ENCODE assay signal across 1 cellular context in genomic region chr1:93078935-93079654, GRCh38.
A peak's percentile ranks its signal among the peaks of the same experiment; 100 is the strongest.
TF ChIP-seq lines count a peak whose summit lies in the region.

Gene MTF2, plus strand, starts transcription at chr1:93079283. Its CDS starts 244 bp downstream, at chr1:93079527.

TF ChIP-seq in HepG2, 621 proteins besides CTCF, POLR2A, EP300 and RAD21 (continued from another document and continues in another):
- peak; percentile 87 for TF ChIP-seq SIN3B (IDR thresholded peaks at IDR 0.05; ENCODE audit: low read length)
- TF ChIP-seq ZNF121 (CRISPR knock-in tag; IDR thresholded peaks at IDR 0.05), result peak; percentile 80; the same call in 1 of the 2 replicates
- TF ChIP-seq SIN3A (IDR thresholded peaks at IDR 0.05; ENCODE audit: borderline replicate concordance, low read depth, low read length), result peak; percentile 79
- TF ChIP-seq FOXO4 (CRISPR knock-in tag; conservative IDR thresholded peaks at IDR 0.05), result peak; percentile 100
- TF ChIP-seq NCOR1 (IDR thresholded peaks at IDR 0.05; ENCODE audit: borderline replicate concordance, low read length), result peak; percentile 31; the same call in 1 of the 2 replicates
- peak; percentile 93 for TF ChIP-seq AKAP8 (CRISPR knock-in tag; IDR thresholded peaks at IDR 0.05)
- no peak for TF ChIP-seq MBD4 (IDR thresholded peaks at IDR 0.05; ENCODE audit: borderline replicate concordance, low read length)
- peak; percentile 97 for TF ChIP-seq ARHGAP35 (CRISPR knock-in tag; IDR thresholded peaks at IDR 0.05; ENCODE audit: borderline replicate concordance)
- TF ChIP-seq ZNF383 (CRISPR knock-in tag; IDR thresholded peaks at IDR 0.05; ENCODE audit: borderline replicate concordance), result no peak
- peak; percentile 96 for TF ChIP-seq MEIS2 (CRISPR knock-in tag; IDR thresholded peaks at IDR 0.05)
- TF ChIP-seq, protein P1, sequence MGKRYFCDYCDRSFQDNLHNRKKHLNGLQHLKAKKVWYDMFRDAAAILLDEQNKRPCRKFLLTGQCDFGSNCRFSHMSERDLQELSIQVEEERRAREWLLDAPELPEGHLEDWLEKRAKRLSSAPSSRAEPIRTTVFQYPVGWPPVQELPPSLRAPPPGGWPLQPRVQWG (CRISPR knock-in tag; IDR thresholded peaks at IDR 0.05; ENCODE audit: borderline replicate concordance, low read depth), result no peak
- peak; percentile 97 for TF ChIP-seq ZNF780A (CRISPR knock-in tag; IDR thresholded peaks at IDR 0.05)
- peak; percentile 99 for TF ChIP-seq MIER3 (CRISPR knock-in tag; IDR thresholded peaks at IDR 0.05; ENCODE audit: borderline replicate concordance)
- TF ChIP-seq ASH2L (IDR thresholded peaks at IDR 0.05; ENCODE audit: insufficient read length, low read depth, low read length), result peak; percentile 99
- TF ChIP-seq, protein P2, sequence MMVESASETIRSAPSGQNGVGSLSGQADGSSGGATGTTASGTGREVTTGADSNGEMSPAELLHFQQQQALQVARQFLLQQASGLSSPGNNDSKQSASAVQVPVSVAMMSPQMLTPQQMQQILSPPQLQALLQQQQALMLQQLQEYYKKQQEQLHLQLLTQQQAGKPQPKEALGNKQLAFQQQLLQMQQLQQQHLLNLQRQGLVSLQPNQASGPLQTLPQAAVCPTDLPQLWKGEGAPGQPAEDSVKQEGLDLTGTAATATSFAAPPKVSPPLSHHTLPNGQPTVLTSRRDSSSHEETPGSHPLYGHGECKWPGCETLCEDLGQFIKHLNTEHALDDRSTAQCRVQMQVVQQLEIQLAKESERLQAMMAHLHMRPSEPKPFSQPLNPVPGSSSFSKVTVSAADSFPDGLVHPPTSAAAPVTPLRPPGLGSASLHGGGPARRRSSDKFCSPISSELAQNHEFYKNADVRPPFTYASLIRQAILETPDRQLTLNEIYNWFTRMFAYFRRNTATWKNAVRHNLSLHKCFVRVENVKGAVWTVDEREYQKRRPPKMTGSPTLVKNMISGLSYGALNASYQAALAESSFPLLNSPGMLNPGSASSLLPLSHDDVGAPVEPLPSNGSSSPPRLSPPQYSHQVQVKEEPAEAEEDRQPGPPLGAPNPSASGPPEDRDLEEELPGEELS (CRISPR knock-in tag; IDR thresholded peaks at IDR 0.05), result peak; percentile 96
- peak; percentile 94 for TF ChIP-seq TFDP2 (CRISPR knock-in tag; IDR thresholded peaks at IDR 0.05)
- peak; percentile 99 for TF ChIP-seq KAT7 (CRISPR knock-in tag; IDR thresholded peaks at IDR 0.05; ENCODE audit: borderline replicate concordance)
- TF ChIP-seq, protein P3, sequence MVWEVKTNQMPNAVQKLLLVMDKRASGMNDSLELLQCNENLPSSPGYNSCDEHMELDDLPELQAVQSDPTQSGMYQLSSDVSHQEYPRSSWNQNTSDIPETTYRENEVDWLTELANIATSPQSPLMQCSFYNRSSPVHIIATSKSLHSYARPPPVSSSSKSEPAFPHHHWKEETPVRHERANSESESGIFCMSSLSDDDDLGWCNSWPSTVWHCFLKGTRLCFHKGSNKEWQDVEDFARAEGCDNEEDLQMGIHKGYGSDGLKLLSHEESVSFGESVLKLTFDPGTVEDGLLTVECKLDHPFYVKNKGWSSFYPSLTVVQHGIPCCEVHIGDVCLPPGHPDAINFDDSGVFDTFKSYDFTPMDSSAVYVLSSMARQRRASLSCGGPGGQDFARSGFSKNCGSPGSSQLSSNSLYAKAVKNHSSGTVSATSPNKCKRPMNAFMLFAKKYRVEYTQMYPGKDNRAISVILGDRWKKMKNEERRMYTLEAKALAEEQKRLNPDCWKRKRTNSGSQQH (CRISPR knock-in tag; IDR thresholded peaks at IDR 0.05; ENCODE audit: low read depth), result peak; percentile 95
- TF ChIP-seq ZNF580 (CRISPR knock-in tag; IDR thresholded peaks at IDR 0.05; ENCODE audit: borderline replicate concordance, low read depth), result peak; percentile 98; the same call in 1 of the 2 replicates
- 0 out of 2 replicates have a peak, but pooled peaks have one; percentile 43 for TF ChIP-seq PAWR (CRISPR knock-in tag; IDR thresholded peaks at IDR 0.05; ENCODE audit: borderline replicate concordance)
- TF ChIP-seq, protein P4, sequence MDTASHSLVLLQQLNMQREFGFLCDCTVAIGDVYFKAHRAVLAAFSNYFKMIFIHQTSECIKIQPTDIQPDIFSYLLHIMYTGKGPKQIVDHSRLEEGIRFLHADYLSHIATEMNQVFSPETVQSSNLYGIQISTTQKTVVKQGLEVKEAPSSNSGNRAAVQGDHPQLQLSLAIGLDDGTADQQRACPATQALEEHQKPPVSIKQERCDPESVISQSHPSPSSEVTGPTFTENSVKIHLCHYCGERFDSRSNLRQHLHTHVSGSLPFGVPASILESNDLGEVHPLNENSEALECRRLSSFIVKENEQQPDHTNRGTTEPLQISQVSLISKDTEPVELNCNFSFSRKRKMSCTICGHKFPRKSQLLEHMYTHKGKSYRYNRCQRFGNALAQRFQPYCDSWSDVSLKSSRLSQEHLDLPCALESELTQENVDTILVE (CRISPR knock-in tag; IDR thresholded peaks at IDR 0.05), result peak; percentile 98
- TF ChIP-seq FLYWCH1 (CRISPR knock-in tag; IDR thresholded peaks at IDR 0.05), result no peak
- TF ChIP-seq ZNF333 (CRISPR knock-in tag; IDR thresholded peaks at IDR 0.05; ENCODE audit: borderline replicate concordance), result peak; percentile 95
- peak; percentile 87 for TF ChIP-seq DNMT3B (CRISPR knock-in tag; conservative IDR thresholded peaks at IDR 0.05)
- TF ChIP-seq MATR3 (CRISPR knock-in tag; IDR thresholded peaks at IDR 0.05), result no peak
- TF ChIP-seq, protein P5, sequence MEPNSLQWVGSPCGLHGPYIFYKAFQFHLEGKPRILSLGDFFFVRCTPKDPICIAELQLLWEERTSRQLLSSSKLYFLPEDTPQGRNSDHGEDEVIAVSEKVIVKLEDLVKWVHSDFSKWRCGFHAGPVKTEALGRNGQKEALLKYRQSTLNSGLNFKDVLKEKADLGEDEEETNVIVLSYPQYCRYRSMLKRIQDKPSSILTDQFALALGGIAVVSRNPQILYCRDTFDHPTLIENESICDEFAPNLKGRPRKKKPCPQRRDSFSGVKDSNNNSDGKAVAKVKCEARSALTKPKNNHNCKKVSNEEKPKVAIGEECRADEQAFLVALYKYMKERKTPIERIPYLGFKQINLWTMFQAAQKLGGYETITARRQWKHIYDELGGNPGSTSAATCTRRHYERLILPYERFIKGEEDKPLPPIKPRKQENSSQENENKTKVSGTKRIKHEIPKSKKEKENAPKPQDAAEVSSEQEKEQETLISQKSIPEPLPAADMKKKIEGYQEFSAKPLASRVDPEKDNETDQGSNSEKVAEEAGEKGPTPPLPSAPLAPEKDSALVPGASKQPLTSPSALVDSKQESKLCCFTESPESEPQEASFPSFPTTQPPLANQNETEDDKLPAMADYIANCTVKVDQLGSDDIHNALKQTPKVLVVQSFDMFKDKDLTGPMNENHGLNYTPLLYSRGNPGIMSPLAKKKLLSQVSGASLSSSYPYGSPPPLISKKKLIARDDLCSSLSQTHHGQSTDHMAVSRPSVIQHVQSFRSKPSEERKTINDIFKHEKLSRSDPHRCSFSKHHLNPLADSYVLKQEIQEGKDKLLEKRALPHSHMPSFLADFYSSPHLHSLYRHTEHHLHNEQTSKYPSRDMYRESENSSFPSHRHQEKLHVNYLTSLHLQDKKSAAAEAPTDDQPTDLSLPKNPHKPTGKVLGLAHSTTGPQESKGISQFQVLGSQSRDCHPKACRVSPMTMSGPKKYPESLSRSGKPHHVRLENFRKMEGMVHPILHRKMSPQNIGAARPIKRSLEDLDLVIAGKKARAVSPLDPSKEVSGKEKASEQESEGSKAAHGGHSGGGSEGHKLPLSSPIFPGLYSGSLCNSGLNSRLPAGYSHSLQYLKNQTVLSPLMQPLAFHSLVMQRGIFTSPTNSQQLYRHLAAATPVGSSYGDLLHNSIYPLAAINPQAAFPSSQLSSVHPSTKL (CRISPR knock-in tag; IDR thresholded peaks at IDR 0.05), result peak; percentile 94
- TF ChIP-seq MLLT10 (CRISPR knock-in tag; IDR thresholded peaks at IDR 0.05), result peak; percentile 94; the same call in 1 of the 2 replicates
- peak; percentile 88 for TF ChIP-seq ZNF343 (CRISPR knock-in tag; IDR thresholded peaks at IDR 0.05)
- peak; percentile 55; the same call in 1 of the 2 replicates for TF ChIP-seq NAIF1 (CRISPR knock-in tag; IDR thresholded peaks at IDR 0.05; ENCODE audit: borderline replicate concordance)
- TF ChIP-seq ZNF562 (CRISPR knock-in tag; IDR thresholded peaks at IDR 0.05; ENCODE audit: borderline replicate concordance), result peak; percentile 88
- peak; percentile 88 for TF ChIP-seq IKZF4 (CRISPR knock-in tag; IDR thresholded peaks at IDR 0.05; ENCODE audit: borderline replicate concordance, low read depth, not compliant biosample characterization)
- TF ChIP-seq SKI (IDR thresholded peaks at IDR 0.05; ENCODE audit: partially characterized antibody), result peak; percentile 91
- TF ChIP-seq NCOA2 (CRISPR knock-in tag; IDR thresholded peaks at IDR 0.05), result peak; percentile 90
- TF ChIP-seq ZNF792 (CRISPR knock-in tag; IDR thresholded peaks at IDR 0.05), result peak; percentile 99
- TF ChIP-seq ZNF446 (CRISPR knock-in tag; IDR thresholded peaks at IDR 0.05), result 0 out of 2 replicates have a peak, but pooled peaks have one; percentile 1
- TF ChIP-seq, protein P6, sequence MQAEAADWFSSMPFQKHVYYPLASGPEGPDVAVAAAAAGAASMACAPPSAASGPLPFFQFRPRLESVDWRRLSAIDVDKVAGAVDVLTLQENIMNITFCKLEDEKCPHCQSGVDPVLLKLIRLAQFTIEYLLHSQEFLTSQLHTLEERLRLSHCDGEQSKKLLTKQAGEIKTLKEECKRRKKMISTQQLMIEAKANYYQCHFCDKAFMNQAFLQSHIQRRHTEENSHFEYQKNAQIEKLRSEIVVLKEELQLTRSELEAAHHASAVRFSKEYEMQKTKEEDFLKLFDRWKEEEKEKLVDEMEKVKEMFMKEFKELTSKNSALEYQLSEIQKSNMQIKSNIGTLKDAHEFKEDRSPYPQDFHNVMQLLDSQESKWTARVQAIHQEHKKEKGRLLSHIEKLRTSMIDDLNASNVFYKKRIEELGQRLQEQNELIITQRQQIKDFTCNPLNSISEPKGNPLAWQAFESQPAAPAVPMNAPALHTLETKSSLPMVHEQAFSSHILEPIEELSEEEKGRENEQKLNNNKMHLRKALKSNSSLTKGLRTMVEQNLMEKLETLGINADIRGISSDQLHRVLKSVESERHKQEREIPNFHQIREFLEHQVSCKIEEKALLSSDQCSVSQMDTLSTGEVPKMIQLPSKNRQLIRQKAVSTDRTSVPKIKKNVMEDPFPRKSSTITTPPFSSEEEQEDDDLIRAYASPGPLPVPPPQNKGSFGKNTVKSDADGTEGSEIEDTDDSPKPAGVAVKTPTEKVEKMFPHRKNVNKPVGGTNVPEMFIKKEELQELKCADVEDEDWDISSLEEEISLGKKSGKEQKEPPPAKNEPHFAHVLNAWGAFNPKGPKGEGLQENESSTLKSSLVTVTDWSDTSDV (CRISPR knock-in tag; IDR thresholded peaks at IDR 0.05), result peak; percentile 94; the same call in 1 of the 2 replicates
- peak; percentile 100 for TF ChIP-seq ZNF350 (CRISPR knock-in tag; IDR thresholded peaks at IDR 0.05; ENCODE audit: borderline replicate concordance, low read depth)
- TF ChIP-seq, protein P7, sequence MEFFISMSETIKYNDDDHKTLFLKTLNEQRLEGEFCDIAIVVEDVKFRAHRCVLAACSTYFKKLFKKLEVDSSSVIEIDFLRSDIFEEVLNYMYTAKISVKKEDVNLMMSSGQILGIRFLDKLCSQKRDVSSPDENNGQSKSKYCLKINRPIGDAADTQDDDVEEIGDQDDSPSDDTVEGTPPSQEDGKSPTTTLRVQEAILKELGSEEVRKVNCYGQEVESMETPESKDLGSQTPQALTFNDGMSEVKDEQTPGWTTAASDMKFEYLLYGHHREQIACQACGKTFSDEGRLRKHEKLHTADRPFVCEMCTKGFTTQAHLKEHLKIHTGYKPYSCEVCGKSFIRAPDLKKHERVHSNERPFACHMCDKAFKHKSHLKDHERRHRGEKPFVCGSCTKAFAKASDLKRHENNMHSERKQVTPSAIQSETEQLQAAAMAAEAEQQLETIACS (CRISPR knock-in tag; IDR thresholded peaks at IDR 0.05), result peak; percentile 68; the same call in 1 of the 2 replicates
- TF ChIP-seq, protein P8, sequence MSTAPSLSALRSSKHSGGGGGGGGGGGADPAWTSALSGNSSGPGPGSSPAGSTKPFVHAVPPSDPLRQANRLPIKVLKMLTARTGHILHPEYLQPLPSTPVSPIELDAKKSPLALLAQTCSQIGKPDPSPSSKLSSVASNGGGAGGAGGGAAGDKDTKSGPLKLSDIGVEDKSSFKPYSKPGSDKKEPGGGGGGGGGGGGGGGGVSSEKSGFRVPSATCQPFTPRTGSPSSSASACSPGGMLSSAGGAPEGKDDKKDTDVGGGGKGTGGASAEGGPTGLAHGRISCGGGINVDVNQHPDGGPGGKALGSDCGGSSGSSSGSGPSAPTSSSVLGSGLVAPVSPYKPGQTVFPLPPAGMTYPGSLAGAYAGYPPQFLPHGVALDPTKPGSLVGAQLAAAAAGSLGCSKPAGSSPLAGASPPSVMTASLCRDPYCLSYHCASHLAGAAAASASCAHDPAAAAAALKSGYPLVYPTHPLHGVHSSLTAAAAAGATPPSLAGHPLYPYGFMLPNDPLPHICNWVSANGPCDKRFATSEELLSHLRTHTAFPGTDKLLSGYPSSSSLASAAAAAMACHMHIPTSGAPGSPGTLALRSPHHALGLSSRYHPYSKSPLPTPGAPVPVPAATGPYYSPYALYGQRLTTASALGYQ (CRISPR knock-in tag; IDR thresholded peaks at IDR 0.05), result peak; percentile 97
- peak; percentile 96 for TF ChIP-seq ZNF205 (CRISPR knock-in tag; IDR thresholded peaks at IDR 0.05)
- TF ChIP-seq FOXO1 (CRISPR knock-in tag; IDR thresholded peaks at IDR 0.05), result peak; percentile 93
- TF ChIP-seq SP4 (CRISPR knock-in tag; IDR thresholded peaks at IDR 0.05), result peak; percentile 85
- TF ChIP-seq ZNF207 (IDR thresholded peaks at IDR 0.05; ENCODE audit: borderline replicate concordance), result no peak
